Comparison of ENCODE assay signal across 1 cellular context in the genomic region with DNA sequence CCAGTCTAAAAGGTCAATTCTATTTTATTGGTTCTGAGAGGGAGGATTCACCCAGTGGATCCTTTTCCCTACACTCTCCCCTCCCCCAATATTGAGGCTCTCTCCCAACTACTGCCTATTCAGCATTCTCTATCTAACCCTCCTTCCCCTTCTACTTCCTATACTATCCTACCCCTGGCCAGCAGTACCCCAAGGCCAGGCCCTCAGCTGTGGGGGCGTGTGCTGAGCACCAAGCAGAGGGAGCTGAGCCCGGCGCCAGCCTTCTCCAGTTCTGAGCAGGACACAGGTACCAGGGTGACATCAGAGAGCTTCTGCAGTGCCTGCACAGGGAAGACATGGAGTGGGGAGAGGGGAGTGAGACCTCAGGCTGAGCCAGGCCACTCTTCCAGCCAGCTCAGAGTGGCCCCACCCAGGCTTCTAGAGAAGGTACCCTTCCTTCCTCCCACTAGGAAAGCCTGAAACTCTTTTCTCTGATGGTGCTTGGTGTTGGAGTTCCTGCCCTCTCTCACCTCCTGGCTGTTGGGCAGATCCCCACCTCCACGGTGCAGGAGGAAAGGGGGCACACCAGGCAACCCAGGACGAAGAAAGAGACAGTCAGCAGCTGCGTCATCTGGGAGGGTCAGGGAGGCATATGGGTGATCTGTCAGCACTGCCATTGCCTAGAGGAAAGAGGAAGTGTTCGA.
TF ChIP-seq lines count a peak whose summit lies in the region.

No MANE protein-coding gene starts in this region.

TF ChIP-seq in K562, 482 proteins besides CTCF, POLR2A, EP300 and RAD21 (continued from another document and continues in another):
- TF ChIP-seq MTA2 (IDR thresholded peaks at IDR 0.05; ENCODE audit: low read depth) (no peak), SP2 (IDR thresholded peaks at IDR 0.05; ENCODE audit: extremely low read depth, low read depth, low read length, poor library complexity, severe bottlenecking) (no peak), BHLHE40 (IDR thresholded peaks at IDR 0.05; ENCODE audit: low read length) (no peak), HDAC2 (IDR thresholded peaks at IDR 0.05) (no peak), SREBF1 (IDR thresholded peaks at IDR 0.05; ENCODE audit: borderline replicate concordance, low read depth, low read length) (no peak), RBM15 (IDR thresholded peaks at IDR 0.05; ENCODE audit: insufficient read depth, low read length) (no peak), ZNF586 (CRISPR knock-in tag; conservative IDR thresholded peaks at IDR 0.05) (no peak), ARID2 (IDR thresholded peaks at IDR 0.05) (0 out of 2 replicates have a peak, but pooled peaks have one; percentile 50), HIVEP1 (CRISPR knock-in tag; IDR thresholded peaks at IDR 0.05) (no peak), NCOA6 (IDR thresholded peaks at IDR 0.05) (no peak), FIP1L1 (IDR thresholded peaks at IDR 0.05; ENCODE audit: low read depth, low read length, poor library complexity, severe bottlenecking) (no peak), RBM34 (IDR thresholded peaks at IDR 0.05; ENCODE audit: borderline replicate concordance, insufficient read depth, low read length) (no peak), PRMT5 (CRISPR knock-in tag; IDR thresholded peaks at IDR 0.05) (no peak), ZNF384 (IDR thresholded peaks at IDR 0.05; ENCODE audit: low read depth, low read length) (no peak), NCOR1 (IDR thresholded peaks at IDR 0.05) (no peak), CAMTA2 (CRISPR knock-in tag; conservative IDR thresholded peaks at IDR 0.05) (no peak), HNRNPUL1 (IDR thresholded peaks at IDR 0.05; ENCODE audit: low read length) (peak; percentile 59; the same call in 1 of the 2 replicates), CBFA2T3 (IDR thresholded peaks at IDR 0.05) (no peak), SIX5 (IDR thresholded peaks at IDR 0.05; ENCODE audit: borderline replicate concordance in 1 of 2, insufficient read depth in 1 of 2, low read depth in 1 of 2, low read length in 2 of 2) (no peak), DNMT1 (IDR thresholded peaks at IDR 0.05) (no peak), STAG1 (CRISPR knock-in tag; IDR thresholded peaks at IDR 0.05; ENCODE audit: borderline replicate concordance) (no peak), ZNF696 (CRISPR knock-in tag; conservative IDR thresholded peaks at IDR 0.05) (no peak), RFX5 (IDR thresholded peaks at IDR 0.05; ENCODE audit: low read depth, low read length) (no peak), STAT5B (CRISPR knock-in tag; IDR thresholded peaks at IDR 0.05) (no peak), JUNB (CRISPR knock-in tag; conservative IDR thresholded peaks at IDR 0.05) (no peak), POLR2H (tag; IDR thresholded peaks at IDR 0.05; ENCODE audit: low read depth) (no peak), RNF2 (IDR thresholded peaks at IDR 0.05) (no peak)
- TF ChIP-seq, protein P1, sequence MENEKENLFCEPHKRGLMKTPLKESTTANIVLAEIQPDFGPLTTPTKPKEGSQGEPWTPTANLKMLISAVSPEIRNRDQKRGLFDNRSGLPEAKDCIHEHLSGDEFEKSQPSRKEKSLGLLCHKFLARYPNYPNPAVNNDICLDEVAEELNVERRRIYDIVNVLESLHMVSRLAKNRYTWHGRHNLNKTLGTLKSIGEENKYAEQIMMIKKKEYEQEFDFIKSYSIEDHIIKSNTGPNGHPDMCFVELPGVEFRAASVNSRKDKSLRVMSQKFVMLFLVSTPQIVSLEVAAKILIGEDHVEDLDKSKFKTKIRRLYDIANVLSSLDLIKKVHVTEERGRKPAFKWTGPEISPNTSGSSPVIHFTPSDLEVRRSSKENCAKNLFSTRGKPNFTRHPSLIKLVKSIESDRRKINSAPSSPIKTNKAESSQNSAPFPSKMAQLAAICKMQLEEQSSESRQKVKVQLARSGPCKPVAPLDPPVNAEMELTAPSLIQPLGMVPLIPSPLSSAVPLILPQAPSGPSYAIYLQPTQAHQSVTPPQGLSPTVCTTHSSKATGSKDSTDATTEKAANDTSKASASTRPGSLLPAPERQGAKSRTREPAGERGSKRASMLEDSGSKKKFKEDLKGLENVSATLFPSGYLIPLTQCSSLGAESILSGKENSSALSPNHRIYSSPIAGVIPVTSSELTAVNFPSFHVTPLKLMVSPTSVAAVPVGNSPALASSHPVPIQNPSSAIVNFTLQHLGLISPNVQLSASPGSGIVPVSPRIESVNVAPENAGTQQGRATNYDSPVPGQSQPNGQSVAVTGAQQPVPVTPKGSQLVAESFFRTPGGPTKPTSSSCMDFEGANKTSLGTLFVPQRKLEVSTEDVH (IDR thresholded peaks at IDR 0.05; ENCODE audit: low read depth, partially characterized antibody): no peak
- TF ChIP-seq, protein P2, sequence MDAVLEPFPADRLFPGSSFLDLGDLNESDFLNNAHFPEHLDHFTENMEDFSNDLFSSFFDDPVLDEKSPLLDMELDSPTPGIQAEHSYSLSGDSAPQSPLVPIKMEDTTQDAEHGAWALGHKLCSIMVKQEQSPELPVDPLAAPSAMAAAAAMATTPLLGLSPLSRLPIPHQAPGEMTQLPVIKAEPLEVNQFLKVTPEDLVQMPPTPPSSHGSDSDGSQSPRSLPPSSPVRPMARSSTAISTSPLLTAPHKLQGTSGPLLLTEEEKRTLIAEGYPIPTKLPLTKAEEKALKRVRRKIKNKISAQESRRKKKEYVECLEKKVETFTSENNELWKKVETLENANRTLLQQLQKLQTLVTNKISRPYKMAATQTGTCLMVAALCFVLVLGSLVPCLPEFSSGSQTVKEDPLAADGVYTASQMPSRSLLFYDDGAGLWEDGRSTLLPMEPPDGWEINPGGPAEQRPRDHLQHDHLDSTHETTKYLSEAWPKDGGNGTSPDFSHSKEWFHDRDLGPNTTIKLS (IDR thresholded peaks at IDR 0.05; ENCODE audit: borderline replicate concordance, low read depth): no peak
- TF ChIP-seq, protein P3, sequence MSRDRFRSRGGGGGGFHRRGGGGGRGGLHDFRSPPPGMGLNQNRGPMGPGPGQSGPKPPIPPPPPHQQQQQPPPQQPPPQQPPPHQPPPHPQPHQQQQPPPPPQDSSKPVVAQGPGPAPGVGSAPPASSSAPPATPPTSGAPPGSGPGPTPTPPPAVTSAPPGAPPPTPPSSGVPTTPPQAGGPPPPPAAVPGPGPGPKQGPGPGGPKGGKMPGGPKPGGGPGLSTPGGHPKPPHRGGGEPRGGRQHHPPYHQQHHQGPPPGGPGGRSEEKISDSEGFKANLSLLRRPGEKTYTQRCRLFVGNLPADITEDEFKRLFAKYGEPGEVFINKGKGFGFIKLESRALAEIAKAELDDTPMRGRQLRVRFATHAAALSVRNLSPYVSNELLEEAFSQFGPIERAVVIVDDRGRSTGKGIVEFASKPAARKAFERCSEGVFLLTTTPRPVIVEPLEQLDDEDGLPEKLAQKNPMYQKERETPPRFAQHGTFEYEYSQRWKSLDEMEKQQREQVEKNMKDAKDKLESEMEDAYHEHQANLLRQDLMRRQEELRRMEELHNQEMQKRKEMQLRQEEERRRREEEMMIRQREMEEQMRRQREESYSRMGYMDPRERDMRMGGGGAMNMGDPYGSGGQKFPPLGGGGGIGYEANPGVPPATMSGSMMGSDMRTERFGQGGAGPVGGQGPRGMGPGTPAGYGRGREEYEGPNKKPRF (IDR thresholded peaks at IDR 0.05; ENCODE audit: low read depth, low read length): no peak
- TF ChIP-seq, protein P4, sequence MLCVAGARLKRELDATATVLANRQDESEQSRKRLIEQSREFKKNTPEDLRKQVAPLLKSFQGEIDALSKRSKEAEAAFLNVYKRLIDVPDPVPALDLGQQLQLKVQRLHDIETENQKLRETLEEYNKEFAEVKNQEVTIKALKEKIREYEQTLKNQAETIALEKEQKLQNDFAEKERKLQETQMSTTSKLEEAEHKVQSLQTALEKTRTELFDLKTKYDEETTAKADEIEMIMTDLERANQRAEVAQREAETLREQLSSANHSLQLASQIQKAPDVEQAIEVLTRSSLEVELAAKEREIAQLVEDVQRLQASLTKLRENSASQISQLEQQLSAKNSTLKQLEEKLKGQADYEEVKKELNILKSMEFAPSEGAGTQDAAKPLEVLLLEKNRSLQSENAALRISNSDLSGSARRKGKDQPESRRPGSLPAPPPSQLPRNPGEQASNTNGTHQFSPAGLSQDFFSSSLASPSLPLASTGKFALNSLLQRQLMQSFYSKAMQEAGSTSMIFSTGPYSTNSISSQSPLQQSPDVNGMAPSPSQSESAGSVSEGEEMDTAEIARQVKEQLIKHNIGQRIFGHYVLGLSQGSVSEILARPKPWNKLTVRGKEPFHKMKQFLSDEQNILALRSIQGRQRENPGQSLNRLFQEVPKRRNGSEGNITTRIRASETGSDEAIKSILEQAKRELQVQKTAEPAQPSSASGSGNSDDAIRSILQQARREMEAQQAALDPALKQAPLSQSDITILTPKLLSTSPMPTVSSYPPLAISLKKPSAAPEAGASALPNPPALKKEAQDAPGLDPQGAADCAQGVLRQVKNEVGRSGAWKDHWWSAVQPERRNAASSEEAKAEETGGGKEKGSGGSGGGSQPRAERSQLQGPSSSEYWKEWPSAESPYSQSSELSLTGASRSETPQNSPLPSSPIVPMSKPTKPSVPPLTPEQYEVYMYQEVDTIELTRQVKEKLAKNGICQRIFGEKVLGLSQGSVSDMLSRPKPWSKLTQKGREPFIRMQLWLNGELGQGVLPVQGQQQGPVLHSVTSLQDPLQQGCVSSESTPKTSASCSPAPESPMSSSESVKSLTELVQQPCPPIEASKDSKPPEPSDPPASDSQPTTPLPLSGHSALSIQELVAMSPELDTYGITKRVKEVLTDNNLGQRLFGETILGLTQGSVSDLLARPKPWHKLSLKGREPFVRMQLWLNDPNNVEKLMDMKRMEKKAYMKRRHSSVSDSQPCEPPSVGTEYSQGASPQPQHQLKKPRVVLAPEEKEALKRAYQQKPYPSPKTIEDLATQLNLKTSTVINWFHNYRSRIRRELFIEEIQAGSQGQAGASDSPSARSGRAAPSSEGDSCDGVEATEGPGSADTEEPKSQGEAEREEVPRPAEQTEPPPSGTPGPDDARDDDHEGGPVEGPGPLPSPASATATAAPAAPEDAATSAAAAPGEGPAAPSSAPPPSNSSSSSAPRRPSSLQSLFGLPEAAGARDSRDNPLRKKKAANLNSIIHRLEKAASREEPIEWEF (CRISPR knock-in tag; IDR thresholded peaks at IDR 0.05): no peak
- TF ChIP-seq, protein P5, sequence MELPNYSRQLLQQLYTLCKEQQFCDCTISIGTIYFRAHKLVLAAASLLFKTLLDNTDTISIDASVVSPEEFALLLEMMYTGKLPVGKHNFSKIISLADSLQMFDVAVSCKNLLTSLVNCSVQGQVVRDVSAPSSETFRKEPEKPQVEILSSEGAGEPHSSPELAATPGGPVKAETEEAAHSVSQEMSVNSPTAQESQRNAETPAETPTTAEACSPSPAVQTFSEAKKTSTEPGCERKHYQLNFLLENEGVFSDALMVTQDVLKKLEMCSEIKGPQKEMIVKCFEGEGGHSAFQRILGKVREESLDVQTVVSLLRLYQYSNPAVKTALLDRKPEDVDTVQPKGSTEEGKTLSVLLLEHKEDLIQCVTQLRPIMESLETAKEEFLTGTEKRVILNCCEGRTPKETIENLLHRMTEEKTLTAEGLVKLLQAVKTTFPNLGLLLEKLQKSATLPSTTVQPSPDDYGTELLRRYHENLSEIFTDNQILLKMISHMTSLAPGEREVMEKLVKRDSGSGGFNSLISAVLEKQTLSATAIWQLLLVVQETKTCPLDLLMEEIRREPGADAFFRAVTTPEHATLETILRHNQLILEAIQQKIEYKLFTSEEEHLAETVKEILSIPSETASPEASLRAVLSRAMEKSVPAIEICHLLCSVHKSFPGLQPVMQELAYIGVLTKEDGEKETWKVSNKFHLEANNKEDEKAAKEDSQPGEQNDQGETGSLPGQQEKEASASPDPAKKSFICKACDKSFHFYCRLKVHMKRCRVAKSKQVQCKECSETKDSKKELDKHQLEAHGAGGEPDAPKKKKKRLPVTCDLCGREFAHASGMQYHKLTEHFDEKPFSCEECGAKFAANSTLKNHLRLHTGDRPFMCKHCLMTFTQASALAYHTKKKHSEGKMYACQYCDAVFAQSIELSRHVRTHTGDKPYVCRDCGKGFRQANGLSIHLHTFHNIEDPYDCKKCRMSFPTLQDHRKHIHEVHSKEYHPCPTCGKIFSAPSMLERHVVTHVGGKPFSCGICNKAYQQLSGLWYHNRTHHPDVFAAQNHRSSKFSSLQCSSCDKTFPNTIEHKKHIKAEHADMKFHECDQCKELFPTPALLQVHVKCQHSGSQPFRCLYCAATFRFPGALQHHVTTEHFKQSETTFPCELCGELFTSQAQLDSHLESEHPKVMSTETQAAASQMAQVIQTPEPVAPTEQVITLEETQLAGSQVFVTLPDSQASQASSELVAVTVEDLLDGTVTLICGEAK (IDR thresholded peaks at IDR 0.05): no peak
- TF ChIP-seq, protein P5 (CRISPR knock-in tag; IDR thresholded peaks at IDR 0.05): no peak
- TF ChIP-seq, protein P6, sequence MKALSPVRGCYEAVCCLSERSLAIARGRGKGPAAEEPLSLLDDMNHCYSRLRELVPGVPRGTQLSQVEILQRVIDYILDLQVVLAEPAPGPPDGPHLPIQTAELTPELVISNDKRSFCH (CRISPR knock-in tag; IDR thresholded peaks at IDR 0.05): no peak
- TF ChIP-seq, protein P6 (tag; IDR thresholded peaks at IDR 0.05): peak; percentile 51; the same call in 1 of the 2 replicates
